Comparison of ENCODE assay signal across 11 cellular contexts in the genomic region with DNA sequence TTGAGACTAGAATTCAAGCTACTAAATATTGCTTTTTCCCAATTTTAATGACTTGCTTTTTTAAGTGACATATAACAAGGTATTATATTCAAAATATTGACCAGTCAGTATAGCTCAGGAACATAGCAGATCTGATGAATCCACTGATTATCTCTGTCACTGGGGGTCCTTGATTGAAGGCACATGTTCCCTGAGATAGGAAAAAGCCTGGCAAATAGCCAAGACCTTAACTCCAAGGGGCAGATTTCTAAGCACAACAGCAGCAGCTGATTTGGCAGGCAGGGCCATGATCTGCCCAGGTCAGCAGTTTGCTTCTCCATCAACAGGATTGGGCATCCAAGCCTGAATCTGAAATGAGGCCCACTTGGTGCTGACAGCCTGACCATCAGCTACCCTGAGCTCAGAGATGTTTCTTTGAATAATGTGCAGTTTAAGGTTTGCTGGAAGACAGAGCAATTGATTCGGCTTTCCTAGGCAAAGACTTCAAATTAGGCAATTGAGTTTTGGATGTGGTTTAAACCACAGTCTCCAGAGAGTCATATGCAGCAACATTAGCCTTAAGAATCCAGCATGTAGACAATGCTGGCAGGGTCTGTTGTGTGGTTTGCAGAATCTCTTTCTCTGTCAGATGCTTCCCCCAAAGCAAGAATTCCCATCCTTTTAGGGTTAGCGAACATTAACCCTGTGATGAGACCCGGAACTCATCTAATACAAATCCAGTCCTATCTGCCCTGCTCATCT.
"Had no signal": no experiment of that assay in that cellular context is flagged by ENCODE, and none has a peak within 500 bp of the region (broad histone marks: within the 10 kb centered on the region; RNA-seq: fewer than 3 reads in every experiment).

No MANE protein-coding gene starts in this region.

- ATAC-seq: foreskin keratinocyte; stimulated activated memory B cell treated with anti-CD40 and anti-IgM and Interleukin-4, amounts not matched to agents 10 μg/mL and 1 μg/mL and 100 μg/mL, for 72 hours had no signal

- H3K4me3 ChIP-seq: lung, smooth muscle cell had no signal

- DNase-seq: activated B cell treated with CpG ODN at 0.5 μM for 24 hours, activated gamma-delta T cell, amygdala, cerebellar nuclear complex, foreskin keratinocyte, left cardiac atrium, naive B cell, retina had no signal
